8 cellular contexts compared by ENCODE assay signal in genomic region chr1:206631085-206631509, GRCh38. TPM values are rescaled to one million over a fixed set of nuclear protein-coding genes. Genes with fewer than 3 reads are reported as not detected.
A peak's percentile ranks its signal among the peaks of the same experiment; 100 is the strongest.
DNase-seq lines count a peak whose midpoint lies in the region; ATAC-seq and TF ChIP-seq lines count a peak whose summit lies in the region.

No MANE protein-coding gene starts in this region.

- peak; percentile 65 for TF ChIP-seq CTCF in 22Rv1 (IDR thresholded peaks at IDR 0.05)

- DNase-seq in GM03348 (ENCODE audit: low spot score) (peak; percentile 84), NCI-H1105 treated with DMSO at 0.1 percent for 48 hours (lab: John Stamatoyannopoulos, UW) (peak; percentile 58), SHP77 (lab: John Stamatoyannopoulos, UW) (peak; percentile 77 to 91), ecto neural progenitor cell (ENCODE audit: low spot score) (peak; percentile 62), mucosa of gallbladder (ENCODE audit: low spot score) (peak; percentile 78)

- ATAC-seq in GM21515 (IDR thresholded peaks at IDR 0.05; ENCODE audit: unreplicated experiment) (no peak), HG02678 (IDR thresholded peaks at IDR 0.05; ENCODE audit: unreplicated experiment) (no peak)

- no peak overlapping the region for H3K27ac ChIP-seq in 22Rv1

RNA-seq across cellular contexts. Expression of gene DYRK3, which starts 4.2 kb away (rescaled TPM):
- 17.6 TPM for total RNA-seq in mucosa of gallbladder

RNA-seq across cellular contexts. Expression of gene EIF2D, which starts 18.8 kb away (rescaled TPM):
- total RNA-seq in mucosa of gallbladder, result 41.2 TPM

RNA-seq across cellular contexts. Expression of gene MAPKAPK2, which starts 53.6 kb away (rescaled TPM):
- total RNA-seq in mucosa of gallbladder, result 168 TPM
